ENCODE assay signal across 10 cellular contexts in the genomic region with DNA sequence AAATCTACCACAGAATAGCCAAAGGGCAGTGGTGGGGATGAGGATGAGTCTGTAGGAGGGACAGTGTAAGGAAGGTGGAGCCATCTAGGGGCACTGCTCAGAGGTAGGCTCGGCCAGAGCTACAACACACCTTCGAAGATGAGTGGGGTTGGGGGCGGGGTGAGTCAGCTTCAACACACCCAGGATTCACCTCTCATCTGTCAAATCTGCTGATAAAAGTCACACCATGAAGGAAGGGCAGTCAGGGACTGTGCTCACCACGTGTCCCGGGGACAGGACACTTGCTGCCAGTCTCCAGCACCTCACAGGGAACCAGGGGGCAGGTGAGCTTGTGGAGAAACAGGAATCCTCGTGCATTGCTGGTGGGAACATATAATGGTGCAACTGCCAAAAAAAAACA.
DNase-seq lines count a peak whose midpoint lies in the region; FAIRE-seq and TF ChIP-seq lines count a peak whose summit lies in the region.
"Had no signal": no experiment of that assay in that cellular context is flagged by ENCODE, and none has a peak within 500 bp of the region (broad histone marks: within the 10 kb centered on the region; RNA-seq: fewer than 3 reads in every experiment).

No MANE protein-coding gene starts in this region.

- DNase-seq in GM10248 (ENCODE audit: extremely low spot score), result no peak
- peak; percentile 69 to 77 for DNase-seq in activated CD4-positive, alpha-beta T cell treated with anti-CD3 and anti-CD28 coated beads for 4 hours
- DNase-seq in effector memory CD4-positive, alpha-beta T cell, result no peak
- DNase-seq in stimulated activated CD4-positive, alpha-beta T cell treated with anti-CD3 and anti-CD28 coated beads, Interleukin-12 subunit alpha, Interleukin-12 subunit beta, amount 100 ng/mL, for 48 hours (ENCODE audit: low read depth in 2 of 3, low spot score in 1 of 3), result peak; percentile 44 to 62 (median 57)
- DNase-seq in NCI-H2029 treated with DMSO at 0.1 percent for 48 hours (lab: John Stamatoyannopoulos, UW), result no peak
- DNase-seq in frontal cortex (ENCODE audit: low spot score in 2 of 2), result no peak
- no peak for DNase-seq in GM12891 (ENCODE audit: insufficient read length, low spot score)
- no peak for DNase-seq in D721Med (ENCODE audit: insufficient read length, low spot score)

- peaks cover 67% of the 10 kb centered on the region for H3K4me1 ChIP-seq in effector memory CD4-positive, alpha-beta T cell (ENCODE audit: control insufficient read depth, insufficient read depth, low read length, poor library complexity, severe bottlenecking)

- H3K27me3 ChIP-seq in effector memory CD4-positive, alpha-beta T cell (replicated peaks; ENCODE audit: control insufficient read depth, insufficient read depth, low read length, poor library complexity, severe bottlenecking), result no peaks in the 10 kb centered on the region

- no peaks in the 10 kb centered on the region for H3K9me3 ChIP-seq in effector memory CD4-positive, alpha-beta T cell (ENCODE audit: control insufficient read depth, low read length)

- CTCF ChIA-PET in GM10248 (lab: Yijun Ruan, JAX), result interaction anchor here (1.9 kb wide), 1 partner anchor 10 kb away, joined by 10 read pairs; no protein-coding TSS in a partner anchor

- no peaks in the 10 kb centered on the region for H3K36me3 ChIP-seq in effector memory CD4-positive, alpha-beta T cell (ENCODE audit: control insufficient read depth, insufficient read depth, low read length)

- POLR2A ChIA-PET in GM10248 (lab: Yijun Ruan, JAX), result no interaction called here

- TF ChIP-seq CTCF in GM10248 (IDR thresholded peaks at IDR 0.05; ENCODE audit: control extremely low read depth, extremely low read depth, low read depth, missing control alignments), result peak; percentile 5
- no peak for TF ChIP-seq CTCF in D721Med (IDR thresholded peaks at IDR 0.05; ENCODE audit: insufficient read depth, missing control alignments)

- peak overlapping the region; percentile 38 for H3K27ac ChIP-seq in effector memory CD4-positive, alpha-beta T cell (ENCODE audit: insufficient read depth, low read length, poor library complexity, severe bottlenecking)
- H3K27ac ChIP-seq: SK-N-MC had no signal

- H3K4me3 ChIP-seq in effector memory CD4-positive, alpha-beta T cell (ENCODE audit: insufficient read depth, low read depth, low read length, poor library complexity, severe bottlenecking), result no peak overlapping the region
- H3K4me3 ChIP-seq: SK-N-MC had no signal

- no peak for TF ChIP-seq POLR2A in GM12891 (IDR thresholded peaks at IDR 0.05; ENCODE audit: low read depth, low read length)

- no peak for FAIRE-seq in frontal cortex (lab: Jason Lieb, UNC)
- no peak for FAIRE-seq in GM12891 (lab: Jason Lieb, UNC)
- no peak for FAIRE-seq in D721Med (lab: Jason Lieb, UNC)
- FAIRE-seq: endothelial cell of umbilical vein had no signal

TF ChIP-seq in GM12891, 5 proteins besides CTCF, POLR2A, EP300 and RAD21:
- no peak for TF ChIP-seq POLR2AphosphoS5 (IDR thresholded peaks at IDR 0.05; ENCODE audit: low read depth, low read length)
- TF ChIP-seq POU2F2 (IDR thresholded peaks at IDR 0.05; ENCODE audit: low read depth, low read length), result no peak
- TF ChIP-seq TAF1 (IDR thresholded peaks at IDR 0.05; ENCODE audit: low read depth, low read length), result no peak
- TF ChIP-seq SPI1 (IDR thresholded peaks at IDR 0.05; ENCODE audit: low read depth, low read length), result no peak
- no peak for TF ChIP-seq PAX5 (IDR thresholded peaks at IDR 0.05; ENCODE audit: insufficient read depth, low read length, severe bottlenecking)

Comparison
In these comparisons a context has a peak if more than half of its experiments do, and no peak if none do; other contexts are left out.
1. DNase-seq: peak in activated CD4-positive, alpha-beta T cell treated with anti-CD3 and anti-CD28 coated beads for 4 hours (2 of 2) and stimulated activated CD4-positive, alpha-beta T cell treated with anti-CD3 and anti-CD28 coated beads, Interleukin-12 subunit alpha, Interleukin-12 subunit beta, amount 100 ng/mL, for 48 hours (3 of 3); none in GM10248 (single experiment), effector memory CD4-positive, alpha-beta T cell (0 of 3), NCI-H2029 treated with DMSO at 0.1 percent for 48 hours (single experiment), frontal cortex (0 of 2), GM12891 (single experiment) and D721Med (single experiment).